In the genomic region with DNA sequence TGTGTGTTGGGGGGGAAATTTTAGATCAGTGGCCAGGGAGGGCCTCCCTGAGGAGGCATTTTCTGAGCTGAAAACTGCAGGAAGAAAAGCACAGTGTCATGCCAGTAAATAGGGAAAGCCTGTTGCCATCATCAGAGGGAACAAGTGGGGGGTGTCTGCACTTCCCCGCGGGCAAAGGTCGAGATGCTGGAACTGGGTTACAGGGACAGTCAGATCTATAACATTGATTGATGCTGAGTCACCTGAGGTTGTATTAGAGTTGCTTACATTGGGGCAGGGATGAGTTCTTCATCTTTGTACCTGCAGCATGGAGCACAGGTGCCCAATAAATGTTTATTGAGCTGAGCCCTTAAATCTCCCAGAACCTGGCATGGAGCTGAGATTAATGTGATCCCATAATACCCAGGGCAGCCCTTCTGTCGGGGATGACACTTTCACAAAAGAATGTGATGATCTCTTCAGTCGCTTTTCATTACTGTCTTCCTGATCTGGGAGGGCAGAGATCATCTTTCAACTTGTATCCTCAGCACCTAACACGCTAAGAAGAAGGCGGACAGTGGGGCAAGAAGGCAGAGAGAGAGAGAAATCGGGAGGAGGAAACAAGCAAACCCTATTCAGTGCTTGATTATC, we compare ENCODE assay signal across 1 cellular context.
A peak's percentile ranks its signal among the peaks of the same experiment; 100 is the strongest.
TF ChIP-seq lines count a peak whose summit lies in the region.

No MANE protein-coding gene starts in this region.

TF ChIP-seq in SK-N-SH, 30 proteins besides CTCF, POLR2A, EP300 and RAD21 (continued from another document):
- TF ChIP-seq, protein P1, sequence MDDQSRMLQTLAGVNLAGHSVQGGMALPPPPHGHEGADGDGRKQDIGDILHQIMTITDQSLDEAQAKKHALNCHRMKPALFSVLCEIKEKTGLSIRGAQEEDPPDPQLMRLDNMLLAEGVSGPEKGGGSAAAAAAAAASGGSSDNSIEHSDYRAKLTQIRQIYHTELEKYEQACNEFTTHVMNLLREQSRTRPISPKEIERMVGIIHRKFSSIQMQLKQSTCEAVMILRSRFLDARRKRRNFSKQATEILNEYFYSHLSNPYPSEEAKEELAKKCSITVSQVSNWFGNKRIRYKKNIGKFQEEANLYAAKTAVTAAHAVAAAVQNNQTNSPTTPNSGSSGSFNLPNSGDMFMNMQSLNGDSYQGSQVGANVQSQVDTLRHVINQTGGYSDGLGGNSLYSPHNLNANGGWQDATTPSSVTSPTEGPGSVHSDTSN (IDR thresholded peaks at IDR 0.05), result peak; percentile 91
- TF ChIP-seq RCOR1 (IDR thresholded peaks at IDR 0.05; ENCODE audit: low read length) (no peak), TAF1 (IDR thresholded peaks at IDR 0.05; ENCODE audit: borderline replicate concordance, low read depth, low read length) (no peak), NFIC (IDR thresholded peaks at IDR 0.05; ENCODE audit: borderline replicate concordance) (peak; percentile 21; the same call in 1 of the 2 replicates), TEAD4 (IDR thresholded peaks at IDR 0.05; ENCODE audit: borderline replicate concordance, insufficient read depth) (0 out of 2 replicates have a peak, but pooled peaks have one; percentile 5), JUND (IDR thresholded peaks at IDR 0.05) (peak; percentile 53)
- TF ChIP-seq, protein P2, sequence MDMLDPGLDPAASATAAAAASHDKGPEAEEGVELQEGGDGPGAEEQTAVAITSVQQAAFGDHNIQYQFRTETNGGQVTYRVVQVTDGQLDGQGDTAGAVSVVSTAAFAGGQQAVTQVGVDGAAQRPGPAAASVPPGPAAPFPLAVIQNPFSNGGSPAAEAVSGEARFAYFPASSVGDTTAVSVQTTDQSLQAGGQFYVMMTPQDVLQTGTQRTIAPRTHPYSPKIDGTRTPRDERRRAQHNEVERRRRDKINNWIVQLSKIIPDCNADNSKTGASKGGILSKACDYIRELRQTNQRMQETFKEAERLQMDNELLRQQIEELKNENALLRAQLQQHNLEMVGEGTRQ (IDR thresholded peaks at IDR 0.05; ENCODE audit: borderline replicate concordance, low read depth, low read length), result no peak
